Comparison of ENCODE assay signal across 27 cellular contexts in genomic region chr15:76253851-76254440, GRCh38. TPM values are rescaled to one million over a fixed set of nuclear protein-coding genes. Genes with fewer than 3 reads are reported as not detected.
A peak's percentile ranks its signal among the peaks of the same experiment; 100 is the strongest.
DNase-seq lines count a peak whose midpoint lies in the region; TF ChIP-seq lines count a peak whose summit lies in the region.
"Had no signal": no experiment of that assay in that cellular context is flagged by ENCODE, and none has a peak within 500 bp of the region (broad histone marks: within the 10 kb centered on the region; RNA-seq: fewer than 3 reads in every experiment).

No MANE protein-coding gene starts in this region.

- no peak overlapping the region for H2AK5ac ChIP-seq in H9 (ENCODE audit: insufficient read length, low read length)

- H2BK12ac ChIP-seq in H9 (ENCODE audit: insufficient read length, low read depth, low read length), result no peak overlapping the region

- DNase-seq in H9 (peak; percentile 67), NCI-H446 (lab: John Stamatoyannopoulos, UW) (peak; percentile 52 to 63), astrocyte of the cerebellum (ENCODE audit: low read depth) (peak; percentile 65), iPS-NIHi7 (ENCODE audit: extremely low spot score) (peak; percentile 64), NCI-H2081 treated with DMSO at 0.1 percent for 48 hours (lab: John Stamatoyannopoulos, UW) (no peak), mammary epithelial cell (no peak), vagina (ENCODE audit: extremely low spot score in 2 of 2) (no peak), brain microvascular endothelial cell (no peak)
- DNase-seq: activated CD4-positive, alpha-beta T cell treated with anti-CD3 and anti-CD28 coated beads, Interleukin-2, amount 10 ng/mL, durations not matched to agents 24 days and 14 days; KG1; kidney; MM.1S; naive thymus-derived CD4-positive, alpha-beta T cell; NCI-H1436; NCI-H526; right cardiac atrium; stimulated activated CD4-positive, alpha-beta T cell treated with anti-CD3 and anti-CD28 coated beads, Interleukin-1b, Interleukin-23, amount 100 ng/mL, for 48 hours; stimulated activated naive CD4-positive, alpha-beta T cell treated with Interleukin-2 at 50 U/mL for 16 hours; T1000; upper lobe of right lung had no signal

- H3K27me3 ChIP-seq in H9 (ENCODE audit: insufficient read depth, low read length) (no peaks in the 10 kb centered on the region), mammary epithelial cell (ENCODE audit: insufficient read depth, low read length) (no peaks in the 10 kb centered on the region), vagina (no peaks in the 10 kb centered on the region), brain microvascular endothelial cell (replicated peaks) (no peaks in the 10 kb centered on the region)
- H3K27me3 ChIP-seq: BLaER1 treated with 17β-estradiol and CSF1 and Interleukin-3, amounts not matched to agents 10 nM and 100 nM; cardiac muscle cell; SJCRH30; suprapubic skin; upper lobe of right lung had no signal

- no peak overlapping the region for H3K18ac ChIP-seq in H9 (ENCODE audit: insufficient read length, low read depth, low read length)

- no peaks in the 10 kb centered on the region for H3K23me2 ChIP-seq in H9 (ENCODE audit: insufficient read length, low read depth, low read length, poor library complexity, severe bottlenecking)

- no peak overlapping the region for H2BK20ac ChIP-seq in H9 (ENCODE audit: low read depth, low read length, poor library complexity, severe bottlenecking)

- intact Hi-C loops in mammary epithelial cell (cut with micrococcal nuclease), result no loop called here
- intact Hi-C loops in vagina (cut with DNase I), result no loop called here

- no peak overlapping the region for H3K56ac ChIP-seq in H9 (ENCODE audit: insufficient read length, low read depth, low read length)

- no peaks in the 10 kb centered on the region for H3K27me3 Mint-ChIP-seq in H9 (ENCODE audit: low read depth)
- H3K27me3 Mint-ChIP-seq: activated CD4-positive, alpha-beta T cell treated with anti-CD3 and anti-CD28 coated beads, Interleukin-2, amount 10 ng/mL, durations not matched to agents 24 days and 14 days; activated naive CD4-positive, alpha-beta T cell treated with anti-CD3 and anti-CD28 coated beads, Interleukin-2, amount 50 U/mL, for 24 hours; naive thymus-derived CD4-positive, alpha-beta T cell had no signal

- no peak overlapping the region for H2BK15ac ChIP-seq in H9 (ENCODE audit: low read depth, low read length)

- H3K36me3 Mint-ChIP-seq in H9 (ENCODE audit: insufficient read depth in 1 of 3, low read depth in 3 of 3), result peaks cover under 1 to 12% (median 4%) of the 10 kb centered on the region in 3 experiments; a peak in 5 of 7 replicates

- H3T11ph ChIP-seq in H9 (ENCODE audit: low read length), result no peak overlapping the region

- no peaks in the 10 kb centered on the region for H3K79me2 ChIP-seq in H9 (ENCODE audit: insufficient read depth, low read length)
- peaks cover 3% of the 10 kb centered on the region for H3K79me2 ChIP-seq in mammary epithelial cell (ENCODE audit: insufficient read depth, low read length)

- dilution Hi-C loops in mammary epithelial cell (cut with HindIII; ENCODE audit: low sequenced_read_pairs), result no loop called here

- WGBS in H9 (ENCODE audit: extremely low coverage, insufficient read length, low lambda C conversion rate), result no CpG with 5 or more reads among the region's 3 CpGs
- WGBS in mammary epithelial cell (ENCODE audit: low coverage, missing lambda C conversion rate), result 69% methylated on average over 3 of the region's 3 CpGs

- H3K9ac ChIP-seq in H9 (ENCODE audit: extremely low read depth, insufficient read length, low read length), result no peak overlapping the region
- H3K9ac ChIP-seq in mammary epithelial cell (ENCODE audit: insufficient read depth, low read length), result no peak overlapping the region
- H3K9ac ChIP-seq: BLaER1 treated with 17β-estradiol and CSF1 and Interleukin-3, amounts not matched to agents 10 nM and 100 nM had no signal

- H3K4me1 ChIP-seq in H9 (ENCODE audit: insufficient read depth, low read length) (peaks cover 2% of the 10 kb centered on the region; the same call in 1 of the 2 replicates), mammary epithelial cell (ENCODE audit: insufficient read depth, low read length) (no peaks in the 10 kb centered on the region), vagina (no peaks in the 10 kb centered on the region)
- H3K4me1 ChIP-seq: SJCRH30, suprapubic skin, upper lobe of right lung had no signal

- H2BK5ac ChIP-seq in H9 (ENCODE audit: insufficient read length, low read length), result no peak overlapping the region

- no peak for TF ChIP-seq CTCF in H9 (conservative IDR thresholded peaks at IDR 0.05)
- no peak for TF ChIP-seq CTCF in astrocyte of the cerebellum (IDR thresholded peaks at IDR 0.05; ENCODE audit: low read depth, low read length, missing control alignments)
- no peak for TF ChIP-seq CTCF in mammary epithelial cell (conservative IDR thresholded peaks at IDR 0.05 in 1 of 2, IDR thresholded peaks at IDR 0.05 in 1 of 2; ENCODE audit: extremely low read depth in 1 of 2, insufficient read depth in 1 of 2, low read depth in 1 of 2, low read length in 2 of 2)
- no peak for TF ChIP-seq CTCF in vagina (IDR thresholded peaks at IDR 0.05)
- TF ChIP-seq CTCF in brain microvascular endothelial cell (IDR thresholded peaks at IDR 0.05; ENCODE audit: low read depth, low read length, missing control alignments), result no peak

- no peak overlapping the region for H3K14ac ChIP-seq in H9 (ENCODE audit: insufficient read depth, low read length)

- no peak overlapping the region for H3K4ac ChIP-seq in H9 (ENCODE audit: low read depth, low read length)

- no peak for TF ChIP-seq POLR2A in vagina (IDR thresholded peaks at IDR 0.05)

- H3K4me2 ChIP-seq in H9 (ENCODE audit: insufficient read depth, insufficient read length, low read length), result no peak overlapping the region
- no peak overlapping the region for H3K4me2 ChIP-seq in mammary epithelial cell (ENCODE audit: insufficient read depth, low read depth, low read length)

- H3K27ac Mint-ChIP-seq in H9, result peak overlapping the region in 2 of 3 experiments; percentile 8 to 68; a peak in 3 of 7 replicates
- H3K27ac Mint-ChIP-seq: activated CD4-positive, alpha-beta T cell treated with anti-CD3 and anti-CD28 coated beads, Interleukin-2, amount 10 ng/mL, durations not matched to agents 24 days and 14 days; activated naive CD4-positive, alpha-beta T cell treated with anti-CD3 and anti-CD28 coated beads, Interleukin-2, amount 50 U/mL, for 24 hours; naive thymus-derived CD4-positive, alpha-beta T cell had no signal

- H3K27ac ChIP-seq in H9 (ENCODE audit: insufficient read length, low read depth, low read length), result no peak overlapping the region
- H3K27ac ChIP-seq in mammary epithelial cell (ENCODE audit: insufficient read depth, low read depth, low read length), result no peak overlapping the region
- H3K27ac ChIP-seq in vagina, result no peak overlapping the region
- no peak overlapping the region for H3K27ac ChIP-seq in brain microvascular endothelial cell
- H3K27ac ChIP-seq: BLaER1 treated with 17β-estradiol and CSF1 and Interleukin-3, amounts not matched to agents 10 nM and 100 nM; cardiac muscle cell; HL-60; SJCRH30; suprapubic skin; upper lobe of right lung; VCaP had no signal

- H3K9me3 Mint-ChIP-seq in H9, result no peaks in the 10 kb centered on the region
- H3K9me3 Mint-ChIP-seq: activated CD4-positive, alpha-beta T cell treated with anti-CD3 and anti-CD28 coated beads, Interleukin-2, amount 10 ng/mL, durations not matched to agents 24 days and 14 days; activated naive CD4-positive, alpha-beta T cell treated with anti-CD3 and anti-CD28 coated beads, Interleukin-2, amount 50 U/mL, for 24 hours had no signal

- H3K4me1 Mint-ChIP-seq in H9, result peaks cover 16 to 18% of the 10 kb centered on the region in 2 experiments
- H3K4me1 Mint-ChIP-seq: activated CD4-positive, alpha-beta T cell treated with anti-CD3 and anti-CD28 coated beads, Interleukin-2, amount 10 ng/mL, durations not matched to agents 24 days and 14 days; activated naive CD4-positive, alpha-beta T cell treated with anti-CD3 and anti-CD28 coated beads, Interleukin-2, amount 50 U/mL, for 24 hours had no signal

- H2AFZ ChIP-seq in H9 (ENCODE audit: low read length), result no peak overlapping the region
- H2AFZ ChIP-seq in mammary epithelial cell (ENCODE audit: low read depth, low read length), result no peak overlapping the region

- BruUV-seq in mammary epithelial cell (replicated peaks; lab: Mats Ljungman, UMichigan), result no TSS peak

- H3K4me3 Mint-ChIP-seq in H9, result no peak overlapping the region
- H3K4me3 Mint-ChIP-seq: activated CD4-positive, alpha-beta T cell treated with anti-CD3 and anti-CD28 coated beads, Interleukin-2, amount 10 ng/mL, durations not matched to agents 24 days and 14 days; activated naive CD4-positive, alpha-beta T cell treated with anti-CD3 and anti-CD28 coated beads, Interleukin-2, amount 50 U/mL, for 24 hours; naive thymus-derived CD4-positive, alpha-beta T cell had no signal

- peaks cover 3% of the 10 kb centered on the region for H3K36me3 ChIP-seq in mammary epithelial cell (ENCODE audit: insufficient read depth, low read length)
- peaks cover 0 to 10% of the 10 kb centered on the region in 2 donors for H3K36me3 ChIP-seq in vagina
- no peaks in the 10 kb centered on the region for H3K36me3 ChIP-seq in brain microvascular endothelial cell (replicated peaks)
- H3K36me3 ChIP-seq: upper lobe of right lung had no signal

- H3K79me1 ChIP-seq in H9 (ENCODE audit: insufficient read depth, low read depth, low read length, poor library complexity, severe bottlenecking), result no peaks in the 10 kb centered on the region

- no peak overlapping the region for H4K5ac ChIP-seq in H9 (ENCODE audit: insufficient read length, low read depth, low read length)

- CTCF ChIA-PET in mammary epithelial cell (lab: Charles Lee; ENCODE audit: low non-redundant PET), result no interaction called here

- H4K8ac ChIP-seq in H9 (replicated peaks; ENCODE audit: insufficient read length, low read depth, low read length), result no peak overlapping the region

- H3K23ac ChIP-seq in H9 (ENCODE audit: insufficient read length, low read depth, low read length), result no peak overlapping the region

- H2BK120ac ChIP-seq in H9 (ENCODE audit: low read depth, low read length, poor library complexity, severe bottlenecking), result no peak overlapping the region

- H3K9me3 ChIP-seq in H9 (ENCODE audit: control insufficient read depth, low read depth, low read length) (no peaks in the 10 kb centered on the region), mammary epithelial cell (replicated peaks; ENCODE audit: insufficient read depth, low read length) (no peaks in the 10 kb centered on the region), vagina (no peaks in the 10 kb centered on the region)
- H3K9me3 ChIP-seq: SJCRH30, suprapubic skin, upper lobe of right lung had no signal

- in situ Hi-C loops in astrocyte of the cerebellum (cut with HindIII; ENCODE audit: low sequenced_read_pairs) (no loop called here), mammary epithelial cell (cut with MboI; ENCODE audit: low sequenced_read_pairs in 2 of 2) (no loop called here), brain microvascular endothelial cell (cut with HindIII; ENCODE audit: low pct_ligation_motif_present, low sequenced_read_pairs) (no loop called here)

- no peaks in the 10 kb centered on the region for H4K20me1 ChIP-seq in H9 (ENCODE audit: control insufficient read depth, insufficient read depth, insufficient read length)
- H4K20me1 ChIP-seq in mammary epithelial cell (ENCODE audit: insufficient read depth, low read length), result no peaks in the 10 kb centered on the region

- no peak overlapping the region for H4K91ac ChIP-seq in H9 (ENCODE audit: insufficient read length, low read depth, low read length)

- no peak overlapping the region for H3K4me3 ChIP-seq in astrocyte of the cerebellum (ENCODE audit: low read depth, low read length)
- H3K4me3 ChIP-seq in mammary epithelial cell (replicated peaks in 1 of 3; ENCODE audit: insufficient read depth in 1 of 3, low read depth in 2 of 3, low read length in 3 of 3), result no peak overlapping the region
- no peak overlapping the region for H3K4me3 ChIP-seq in vagina
- H3K4me3 ChIP-seq in brain microvascular endothelial cell (ENCODE audit: low read depth, low read length), result no peak overlapping the region
- H3K4me3 ChIP-seq: BLaER1 treated with 17β-estradiol and CSF1 and Interleukin-3, amounts not matched to agents 10 nM and 100 nM; cardiac muscle cell; SJCRH30; suprapubic skin; upper lobe of right lung had no signal

RNA-seq across cellular contexts. Expression of gene ETFA, which starts 57.3 kb away (rescaled TPM):
- total RNA-seq in H9 (2021) (94.2 and 109 TPM in 2 replicates), mammary epithelial cell (100 to 1,000 TPM in 1 of 2 donors, 10 to 100 TPM in 1; 83.0 to 115 TPM), vagina (97.5 TPM)
- polyA plus RNA-seq in mammary epithelial cell, result 141 TPM
- polyA minus RNA-seq in mammary epithelial cell, result 116 TPM

Comparison
In these comparisons a context has a peak if more than half of its experiments do, and no peak if none do; other contexts are left out.
1. DNase-seq: peak in H9 (single experiment), NCI-H446 (2 of 2), astrocyte of the cerebellum (single experiment) and iPS-NIHi7 (single experiment); none in NCI-H2081 treated with DMSO at 0.1 percent for 48 hours (single experiment), mammary epithelial cell (single experiment), vagina (0 of 2) and brain microvascular endothelial cell (single experiment).